20 cellular contexts compared by ENCODE assay signal in the genomic region with DNA sequence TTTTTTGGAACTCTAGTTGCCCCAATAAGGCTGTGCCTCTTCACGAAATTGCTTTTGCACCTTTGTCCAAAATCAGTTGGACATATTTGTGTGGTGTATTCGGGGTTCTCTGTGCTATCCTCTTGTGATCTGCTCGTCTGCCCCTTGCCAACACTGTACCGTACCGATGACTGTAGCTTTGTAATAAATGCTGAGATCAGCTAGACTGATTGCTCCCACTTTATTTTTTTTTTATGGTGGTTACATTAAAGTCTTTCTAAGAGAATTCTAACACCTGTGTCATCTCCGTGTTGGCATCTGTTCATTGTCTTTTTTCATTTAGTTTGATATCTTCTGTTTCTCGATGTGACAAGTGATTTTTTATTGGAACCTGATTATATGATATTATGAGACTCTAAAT.
A peak's percentile ranks its signal among the peaks of the same experiment; 100 is the strongest.
DNase-seq lines count a peak whose midpoint lies in the region; ATAC-seq and TF ChIP-seq lines count a peak whose summit lies in the region.
"Had no signal": no experiment of that assay in that cellular context is flagged by ENCODE, and none has a peak within 500 bp of the region (broad histone marks: within the 10 kb centered on the region; RNA-seq: fewer than 3 reads in every experiment).

No MANE protein-coding gene starts in this region.

- H3K4me1 Mint-ChIP-seq in effector memory CD8-positive, alpha-beta T cell (ENCODE audit: low read depth in 2 of 2) = peaks cover 18 to 32% of the 10 kb centered on the region in 2 donors

- no peak overlapping the region for H3K4me3 Mint-ChIP-seq in effector memory CD8-positive, alpha-beta T cell

- no peak for ATAC-seq in effector memory CD8-positive, alpha-beta T cell (replicated peaks)
- ATAC-seq in psoas muscle (no peak), Right ventricle myocardium superior (ENCODE audit: poor library complexity) (no peak)

- peak overlapping the region; percentile 54 to 90 for H3K27ac Mint-ChIP-seq in effector memory CD8-positive, alpha-beta T cell

- POLR2A ChIA-PET in A673 (lab: Charles Lee; ENCODE audit: low non-redundant PET) = interaction anchor here (0.7 kb wide), 1 partner anchor 35 kb away, joined by 3 read pairs; no protein-coding TSS in a partner anchor

- no peaks in the 10 kb centered on the region for H3K36me3 ChIP-seq in A673 (ENCODE audit: insufficient read depth, low read length, poor library complexity, severe bottlenecking)
- H3K36me3 ChIP-seq in KOPT-K1 (ENCODE audit: insufficient read depth, low read length) = 0 out of 2 replicates have a peak, but pooled peaks cover 6% of the 10 kb centered on the region
- peaks cover 0 to 15% of the 10 kb centered on the region in 2 donors for H3K36me3 ChIP-seq in psoas muscle (ENCODE audit: insufficient read depth in 1 of 2, low read depth in 1 of 2)
- H3K36me3 ChIP-seq: HAP-1 had no signal

- TF ChIP-seq CTCF in A673 (conservative IDR thresholded peaks at IDR 0.05; ENCODE audit: low read depth, low read length) (no peak), psoas muscle (IDR thresholded peaks at IDR 0.05) (no peak)

- CTCF ChIA-PET in A673 (lab: Charles Lee) = interaction anchor here (0.5 to 1.1 kb wide), 3 partner anchors 28 to 388 kb away, joined by 4 to 6 read pairs (median 6); no protein-coding TSS in a partner anchor

- no TSS peak for BruUV-seq in A673 (replicated peaks; lab: Mats Ljungman, UMichigan)

- peaks cover 16% of the 10 kb centered on the region for H3K36me3 Mint-ChIP-seq in effector memory CD8-positive, alpha-beta T cell (ENCODE audit: insufficient read depth)

- 48 to 55% (median 52%) methylated on average over 7 of the region's 7 CpGs for whole genome bisulfite sequencing in psoas muscle, 3 donors

- intact Hi-C loops in A673 (cut with micrococcal nuclease; ENCODE audit: unreplicated experiment) = no loop called here
- intact Hi-C loops in psoas muscle (cut with DNase I) = no loop called here
- intact Hi-C loops in Right ventricle myocardium superior (cut with DNase I) = no loop called here

- H3K9me3 ChIP-seq in A673 (ENCODE audit: low read depth, low read length, poor library complexity, severe bottlenecking) (no peaks in the 10 kb centered on the region), KOPT-K1 (ENCODE audit: insufficient read depth, low read length, poor library complexity, severe bottlenecking) (no peaks in the 10 kb centered on the region), psoas muscle (no peaks in the 10 kb centered on the region)
- H3K9me3 ChIP-seq: Caco-2, HAP-1 had no signal

- DNase-seq in A673 (ENCODE audit: low spot score) (peak; percentile 22), psoas muscle (no peak), hippocampal formation (lab: John Stamatoyannopoulos, UW) (no peak), Ammon's horn (ENCODE audit: low spot score) (no peak), HK-2 (ENCODE audit: unreplicated experiment) (no peak), Right ventricle myocardium superior (no peak)
- no peak for DNase-seq in effector memory CD8-positive, alpha-beta T cell
- DNase-seq: Caco-2; DMS153; KBM-7; NCI-H1417 treated with DMSO at 0.1 percent for 48 hours; NCI-H1930; NCI-H2171; NCI-H446; NK-92 treated with Interleukin-12 subunit alpha and Interleukin-12 subunit beta, amount 100 ng/mL, for 24 hours; SIG-M5 had no signal

- H3K27ac ChIP-seq in A673 (ENCODE audit: low read depth, low read length, poor library complexity, severe bottlenecking) (peak overlapping the region; percentile 83), KOPT-K1 (ENCODE audit: low read depth, low read length, poor library complexity, severe bottlenecking) (peak overlapping the region; percentile 18), psoas muscle (peak overlapping the region; percentile 67)
- H3K27ac ChIP-seq: HL-60 had no signal

- H3K9me3 Mint-ChIP-seq in effector memory CD8-positive, alpha-beta T cell = no peaks in the 10 kb centered on the region
- H3K9me3 Mint-ChIP-seq: CD14-positive monocyte had no signal

- H3K27me3 Mint-ChIP-seq in effector memory CD8-positive, alpha-beta T cell = no peaks in the 10 kb centered on the region

- H3K4me1 ChIP-seq in A673 (ENCODE audit: insufficient read depth, low read length, poor library complexity, severe bottlenecking) (peaks cover 31% of the 10 kb centered on the region), psoas muscle (peaks cover 37% of the 10 kb centered on the region)
- H3K4me1 ChIP-seq: Caco-2, HAP-1 had no signal

- no peak overlapping the region for H3K4me3 ChIP-seq in A673 (ENCODE audit: low read depth, low read length, poor library complexity, severe bottlenecking)
- no peak overlapping the region for H3K4me3 ChIP-seq in psoas muscle
- H3K4me3 ChIP-seq: HAP-1 had no signal

- H3K27me3 ChIP-seq in A673 (replicated peaks; ENCODE audit: insufficient read depth, low read depth, low read length, poor library complexity) (no peaks in the 10 kb centered on the region), psoas muscle (ENCODE audit: insufficient read depth in 3 of 3, low read length in 2 of 3) (no peaks in the 10 kb centered on the region)

Comparison
In these comparisons a context has a peak if more than half of its experiments do, and no peak if none do; other contexts are left out.
1. H3K27ac ChIP-seq: peak in every context shown above with its lines; median percentile 83 in A673; 67 in psoas muscle; 18 in KOPT-K1.